Comparison of ENCODE assay signal across 1 cellular context in genomic region chr6:149441740-149442139, GRCh38.
TF ChIP-seq lines count a peak whose summit lies in the region.

No MANE protein-coding gene starts in this region.

TF ChIP-seq in GM23338, 12 proteins besides CTCF, POLR2A, EP300 and RAD21 (continued from another document):
- TF ChIP-seq ETS1 (IDR thresholded peaks at IDR 0.05) (no peak), POLR2AphosphoS5 (IDR thresholded peaks at IDR 0.05; ENCODE audit: low read depth) (no peak), JUNB (IDR thresholded peaks at IDR 0.05; ENCODE audit: unreplicated experiment) (no peak), ZNF114 (CRISPR knock-in tag; IDR thresholded peaks at IDR 0.05) (no peak), EZH2phosphoT487 (IDR thresholded peaks at IDR 0.05; ENCODE audit: unreplicated experiment) (no peak)
